Comparison of ENCODE assay signal across 1 cellular context in the genomic region with DNA sequence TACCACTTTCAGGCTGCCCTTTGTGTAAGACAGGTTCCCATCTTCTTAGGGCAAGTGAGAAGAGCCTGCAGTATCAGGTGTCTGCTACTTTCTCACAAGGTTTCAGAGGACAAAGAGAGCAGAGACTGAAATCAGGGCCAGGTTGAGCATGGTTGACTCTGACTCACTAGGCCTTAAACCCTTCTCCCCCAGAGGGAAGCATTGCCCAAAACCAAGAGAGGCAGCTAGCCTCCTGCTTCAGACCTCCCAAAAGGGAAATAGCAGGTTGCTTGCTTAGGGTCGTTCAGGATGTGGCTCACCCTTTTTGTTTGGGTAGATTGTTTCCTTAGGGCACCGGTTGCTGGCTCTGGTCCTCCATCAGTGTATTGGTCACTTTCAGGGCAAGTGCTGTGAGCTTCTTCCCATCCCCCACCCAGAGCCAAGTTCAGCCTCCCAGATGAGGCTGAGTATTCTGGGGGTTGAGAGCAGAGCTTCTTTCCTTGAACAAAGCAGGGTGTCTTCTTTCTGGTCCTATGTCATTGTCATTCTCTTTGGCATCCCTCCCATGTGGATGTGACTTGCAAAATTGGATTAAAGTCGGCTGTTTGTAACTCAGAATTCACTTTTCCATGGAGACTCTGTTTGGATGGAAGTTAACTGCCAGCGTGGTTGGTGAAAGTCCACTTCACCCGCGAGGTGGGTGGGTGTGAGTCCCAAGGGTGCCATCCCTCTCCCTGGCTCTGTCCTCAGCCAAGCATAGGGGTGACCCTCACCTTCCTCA.
TF ChIP-seq lines count a peak whose summit lies in the region.

No MANE protein-coding gene starts in this region.

TF ChIP-seq in GM23338, 12 proteins besides CTCF, POLR2A, EP300 and RAD21 (continued from another document):
- TF ChIP-seq ETS1 (IDR thresholded peaks at IDR 0.05) (no peak), EZH2phosphoT487 (IDR thresholded peaks at IDR 0.05; ENCODE audit: unreplicated experiment) (no peak), JUNB (IDR thresholded peaks at IDR 0.05; ENCODE audit: unreplicated experiment) (no peak), CREB1 (CRISPR knock-in tag; IDR thresholded peaks at IDR 0.05; ENCODE audit: low read depth) (no peak)
